Comparison of ENCODE assay signal across 2 cellular contexts in the genomic region with DNA sequence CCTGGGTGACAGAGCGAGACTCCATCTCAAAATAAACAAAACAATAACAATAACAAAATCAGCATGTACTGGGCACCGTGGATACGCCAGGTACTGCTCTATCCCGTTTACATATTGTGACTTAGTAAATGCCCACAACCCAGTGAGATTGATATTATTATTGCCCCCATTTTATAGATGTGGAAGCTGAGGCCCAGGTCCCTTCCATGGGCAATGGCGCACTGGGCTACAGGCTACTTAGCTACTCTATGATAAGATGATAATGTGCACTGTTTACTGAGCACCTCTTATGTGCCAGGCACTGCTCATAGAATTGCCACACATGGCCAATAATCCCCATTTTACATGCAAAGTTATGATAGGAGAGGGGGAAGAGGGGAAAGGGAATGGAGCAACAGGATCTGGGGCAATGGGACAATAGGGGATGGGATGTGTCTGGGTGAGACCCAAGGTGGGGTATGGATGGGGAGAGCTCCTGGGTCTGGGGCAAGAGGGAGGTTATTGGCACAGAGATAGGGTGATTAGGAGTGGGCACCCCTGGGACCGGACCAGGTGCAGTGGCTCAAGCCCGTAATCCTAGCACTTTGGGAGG.
TF ChIP-seq lines count a peak whose summit lies in the region.

No MANE protein-coding gene starts in this region.

TF ChIP-seq in IMR-90, 13 proteins besides CTCF, POLR2A, EP300 and RAD21:
- TF ChIP-seq SMC3 (IDR thresholded peaks at IDR 0.05; ENCODE audit: low read depth, low read length) (no peak), USF2 (IDR thresholded peaks at IDR 0.05; ENCODE audit: low read depth, low read length) (no peak), NFE2L2 (IDR thresholded peaks at IDR 0.05; ENCODE audit: low read depth, low read length) (no peak), MAFK (IDR thresholded peaks at IDR 0.05; ENCODE audit: low read depth, low read length) (no peak), MAZ (IDR thresholded peaks at IDR 0.05; ENCODE audit: borderline replicate concordance, low read depth, low read length) (no peak), RCOR1 (IDR thresholded peaks at IDR 0.05; ENCODE audit: insufficient replicate concordance, low read length) (no peak), CHD1 (IDR thresholded peaks at IDR 0.05; ENCODE audit: low read depth, low read length) (no peak), CEBPB (IDR thresholded peaks at IDR 0.05; ENCODE audit: low read depth, low read length) (no peak), RFX5 (IDR thresholded peaks at IDR 0.05; ENCODE audit: low read depth, low read length) (no peak), MXI1 (IDR thresholded peaks at IDR 0.05; ENCODE audit: borderline replicate concordance, low read depth, low read length) (no peak), BHLHE40 (IDR thresholded peaks at IDR 0.05; ENCODE audit: low read depth, low read length) (no peak), FOS (IDR thresholded peaks at IDR 0.05; ENCODE audit: low read depth, low read length) (no peak)
- TF ChIP-seq, protein P1, sequence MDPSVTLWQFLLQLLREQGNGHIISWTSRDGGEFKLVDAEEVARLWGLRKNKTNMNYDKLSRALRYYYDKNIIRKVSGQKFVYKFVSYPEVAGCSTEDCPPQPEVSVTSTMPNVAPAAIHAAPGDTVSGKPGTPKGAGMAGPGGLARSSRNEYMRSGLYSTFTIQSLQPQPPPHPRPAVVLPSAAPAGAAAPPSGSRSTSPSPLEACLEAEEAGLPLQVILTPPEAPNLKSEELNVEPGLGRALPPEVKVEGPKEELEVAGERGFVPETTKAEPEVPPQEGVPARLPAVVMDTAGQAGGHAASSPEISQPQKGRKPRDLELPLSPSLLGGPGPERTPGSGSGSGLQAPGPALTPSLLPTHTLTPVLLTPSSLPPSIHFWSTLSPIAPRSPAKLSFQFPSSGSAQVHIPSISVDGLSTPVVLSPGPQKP (IDR thresholded peaks at IDR 0.05; ENCODE audit: borderline replicate concordance, low read depth, low read length), result no peak
TF ChIP-seq in IMR-90: peak in this region for 0.

TF ChIP-seq in GM12878, 131 proteins besides CTCF, POLR2A, EP300 and RAD21:
- TF ChIP-seq GATAD2B (conservative IDR thresholded peaks at IDR 0.05; ENCODE audit: low read depth) (no peak), FOXM1 (IDR thresholded peaks at IDR 0.05; ENCODE audit: low read depth, low read length) (no peak), NRF1 (conservative IDR thresholded peaks at IDR 0.05; ENCODE audit: low read depth, low read length) (no peak), POLR2AphosphoS2 (IDR thresholded peaks at IDR 0.05; ENCODE audit: low read depth, low read length) (no peak), RB1 (IDR thresholded peaks at IDR 0.05; ENCODE audit: borderline replicate concordance) (no peak), E4F1 (IDR thresholded peaks at IDR 0.05; ENCODE audit: borderline replicate concordance, partially characterized antibody) (no peak), ETV6 (conservative IDR thresholded peaks at IDR 0.05 in 1 of 2, IDR thresholded peaks at IDR 0.05 in 1 of 2; ENCODE audit: borderline replicate concordance in 1 of 2, low read depth in 1 of 2) (no peak), HDAC6 (IDR thresholded peaks at IDR 0.05; ENCODE audit: unreplicated experiment) (no peak), FOXK2 (IDR thresholded peaks at IDR 0.05) (no peak), ZNF592 (IDR thresholded peaks at IDR 0.05) (no peak), BHLHE40 (IDR thresholded peaks at IDR 0.05; ENCODE audit: borderline replicate concordance in 1 of 2, low read depth in 2 of 2, low read length in 1 of 2) (no peak), BRCA1 (IDR thresholded peaks at IDR 0.05; ENCODE audit: low read depth, low read length) (no peak)
